ENCODE assay signal across 25 cellular contexts in the genomic region with DNA sequence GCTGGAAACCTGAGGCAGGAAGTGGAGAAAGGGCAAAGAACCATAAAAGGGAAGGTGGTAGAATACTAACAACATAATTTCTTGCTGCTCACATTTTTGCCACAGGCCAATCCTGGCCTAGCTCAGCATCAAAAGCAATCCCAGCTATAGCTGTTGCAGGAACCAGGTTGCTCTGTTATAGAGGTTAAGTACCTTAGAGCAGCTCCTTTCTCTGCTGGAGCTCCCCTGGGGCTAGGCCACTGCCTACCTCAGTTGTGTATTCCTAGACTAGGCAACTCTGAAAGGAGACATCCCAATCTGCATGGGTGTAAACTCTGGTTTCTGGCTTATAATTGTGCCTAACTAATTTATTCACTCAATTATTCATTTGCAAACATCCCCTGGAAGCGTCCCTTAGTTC.
A peak's percentile ranks its signal among the peaks of the same experiment; 100 is the strongest.
DNase-seq lines count a peak whose midpoint lies in the region; ATAC-seq, FAIRE-seq and TF ChIP-seq lines count a peak whose summit lies in the region.
"Had no signal": no experiment of that assay in that cellular context is flagged by ENCODE, and none has a peak within 500 bp of the region (broad histone marks: within the 10 kb centered on the region; RNA-seq: fewer than 3 reads in every experiment).

No MANE protein-coding gene starts in this region.

- H2AFZ ChIP-seq in DND-41 (ENCODE audit: low read depth, low read length) (no peak overlapping the region), GM23338 (no peak overlapping the region), astrocyte (ENCODE audit: low read depth, low read length) (no peak overlapping the region), osteoblast (ENCODE audit: low read length) (no peak overlapping the region)

- TF ChIP-seq CTCF in DND-41 (IDR thresholded peaks at IDR 0.05; ENCODE audit: borderline replicate concordance, extremely low read depth, low read length, poor library complexity, severe bottlenecking) (no peak), GM23338 (conservative IDR thresholded peaks at IDR 0.05; ENCODE audit: low read depth in 2 of 2) (no peak), astrocyte (IDR thresholded peaks at IDR 0.05; ENCODE audit: insufficient read depth, low read depth, low read length) (no peak), osteoblast (IDR thresholded peaks at IDR 0.05; ENCODE audit: extremely low read depth, low read depth, low read length) (no peak)

- H3K36me3 Mint-ChIP-seq in GM23338 (ENCODE audit: low read depth) (no peaks in the 10 kb centered on the region), astrocyte (ENCODE audit: low read depth, unreplicated experiment) (peaks cover 3% of the 10 kb centered on the region)
- H3K36me3 Mint-ChIP-seq: CD8-positive, alpha-beta T cell had no signal

- no peaks in the 10 kb centered on the region for H3F3A ChIP-seq in GM23338 (replicated peaks; ENCODE audit: low read depth)

- H3K9ac ChIP-seq in DND-41 (ENCODE audit: low read depth, low read length) = no peak overlapping the region
- no peak overlapping the region for H3K9ac ChIP-seq in astrocyte (ENCODE audit: low read length)
- H3K9ac ChIP-seq: BLaER1 had no signal

- no peak overlapping the region for H3K4me3 Mint-ChIP-seq in GM23338
- no peak overlapping the region for H3K4me3 Mint-ChIP-seq in astrocyte (ENCODE audit: unreplicated experiment)
- H3K4me3 Mint-ChIP-seq: CD4-positive, alpha-beta T cell; CD8-positive, alpha-beta T cell had no signal

- ATAC-seq in DND-41 (ENCODE audit: insufficient read depth, low read depth) = peak; percentile 45; the same call in 1 of the 3 replicates
- ATAC-seq in GM23338 = peak; percentile 72
- ATAC-seq in GM19452 (IDR thresholded peaks at IDR 0.05; ENCODE audit: unreplicated experiment) = no peak
- ATAC-seq: CD8-positive, alpha-beta T cell had no signal

- H4K20me1 ChIP-seq in DND-41 (ENCODE audit: insufficient read depth, low read length) (no peaks in the 10 kb centered on the region), GM23338 (replicated peaks; ENCODE audit: insufficient read depth) (no peaks in the 10 kb centered on the region), astrocyte (ENCODE audit: insufficient read depth, low read length) (no peaks in the 10 kb centered on the region), osteoblast (ENCODE audit: insufficient read depth, low read length) (no peaks in the 10 kb centered on the region)
- H4K20me1 ChIP-seq: BLaER1 had no signal

- peaks cover 5% of the 10 kb centered on the region for H3K27me3 Mint-ChIP-seq in GM23338 (ENCODE audit: insufficient read depth, low read depth, poor library complexity)
- no peaks in the 10 kb centered on the region for H3K27me3 Mint-ChIP-seq in astrocyte (ENCODE audit: low read depth, unreplicated experiment)

- DNase-seq in DND-41 (no peak), GM23338 (ENCODE audit: low spot score) (no peak), astrocyte (ENCODE audit: low read depth) (no peak), osteoblast (ENCODE audit: insufficient read length, low spot score, missing footprints) (peak; percentile 2), 8988T (no peak), NCI-H1048 (lab: John Stamatoyannopoulos, UW) (no peak), C1 segment of cervical spinal cord (lab: John Stamatoyannopoulos, UW) (no peak)
- DNase-seq: ACHN; BE2C; Caco-2; Calu3; CD4-positive, alpha-beta T cell; CD8-positive, alpha-beta T cell; DMS79 treated with DMSO at 0.1 percent for 48 hours; EL; GF-D8 had no signal

- H3K4me3 ChIP-seq in DND-41 (ENCODE audit: low read depth in 1 of 2, low read length in 2 of 2) (no peak overlapping the region), GM23338 (no peak overlapping the region), astrocyte (ENCODE audit: insufficient read depth, low read depth, low read length) (no peak overlapping the region), osteoblast (ENCODE audit: insufficient read depth, low read length) (no peak overlapping the region)
- H3K4me3 ChIP-seq: BLaER1 had no signal

- no peak overlapping the region for H3K27ac ChIP-seq in DND-41 (ENCODE audit: low read length)
- no peak overlapping the region for H3K27ac ChIP-seq in GM23338 (ENCODE audit: low read depth)
- no peak overlapping the region for H3K27ac ChIP-seq in astrocyte (ENCODE audit: low read depth, low read length)
- H3K27ac ChIP-seq in osteoblast (ENCODE audit: low read depth, low read length) = no peak overlapping the region
- H3K27ac ChIP-seq: 22Rv1, BLaER1, C4-2B had no signal

- no peaks in the 10 kb centered on the region for H3K79me2 ChIP-seq in DND-41 (ENCODE audit: insufficient read depth, low read length)
- no peaks in the 10 kb centered on the region for H3K79me2 ChIP-seq in GM23338 (replicated peaks; ENCODE audit: insufficient read depth)
- H3K79me2 ChIP-seq in astrocyte (ENCODE audit: insufficient read depth, low read length) = no peaks in the 10 kb centered on the region
- H3K79me2 ChIP-seq in osteoblast (ENCODE audit: insufficient read depth, low read length) = no peaks in the 10 kb centered on the region

- no peaks in the 10 kb centered on the region for H3K27me3 ChIP-seq in DND-41 (ENCODE audit: insufficient read depth, low read length, poor library complexity)
- H3K27me3 ChIP-seq in GM23338 (ENCODE audit: insufficient read depth) = no peaks in the 10 kb centered on the region
- H3K27me3 ChIP-seq in astrocyte (ENCODE audit: insufficient read depth, low read length) = no peaks in the 10 kb centered on the region
- H3K27me3 ChIP-seq in osteoblast (ENCODE audit: insufficient read depth, low read length) = no peaks in the 10 kb centered on the region
- H3K27me3 ChIP-seq: BE2C, BLaER1 had no signal

- H3K4me1 Mint-ChIP-seq in GM23338 (no peaks in the 10 kb centered on the region; the same call in 2 of the 3 replicates), astrocyte (ENCODE audit: low read depth, unreplicated experiment) (peaks cover 7% of the 10 kb centered on the region)

- peak; percentile 74 for FAIRE-seq in astrocyte (lab: Jason Lieb, UNC)
- FAIRE-seq: A204.1, D721Med, G401.6, GM12891, GM19239 had no signal

- H3K9me3 Mint-ChIP-seq in GM23338 (no peaks in the 10 kb centered on the region), astrocyte (ENCODE audit: unreplicated experiment) (peaks cover 2% of the 10 kb centered on the region)
- H3K9me3 Mint-ChIP-seq: CD4-positive, alpha-beta T cell; CD8-positive, alpha-beta T cell had no signal

- H3K9me2 ChIP-seq in GM23338 (ENCODE audit: insufficient read depth) = peaks cover 3% of the 10 kb centered on the region; the same call in 1 of the 2 replicates

- H3K9me3 ChIP-seq in DND-41 (ENCODE audit: insufficient read depth, low read length, severe bottlenecking) = no peaks in the 10 kb centered on the region
- no peaks in the 10 kb centered on the region for H3K9me3 ChIP-seq in astrocyte (ENCODE audit: insufficient read depth, low read depth, low read length)
- H3K9me3 ChIP-seq in osteoblast (ENCODE audit: low read depth, low read length) = no peaks in the 10 kb centered on the region
- H3K9me3 ChIP-seq: BE2C, BLaER1, Caco-2 had no signal

- H3K4me1 ChIP-seq in DND-41 (ENCODE audit: insufficient read depth, low read length) (no peaks in the 10 kb centered on the region), GM23338 (ENCODE audit: insufficient read depth) (no peaks in the 10 kb centered on the region), astrocyte (ENCODE audit: insufficient read depth, low read length) (no peaks in the 10 kb centered on the region), osteoblast (ENCODE audit: insufficient read depth, low read length) (no peaks in the 10 kb centered on the region)
- H3K4me1 ChIP-seq: BE2C, BLaER1, Caco-2 had no signal

- H3K27ac Mint-ChIP-seq in GM23338 = no peak overlapping the region
- H3K27ac Mint-ChIP-seq in astrocyte (ENCODE audit: unreplicated experiment) = no peak overlapping the region
- H3K27ac Mint-ChIP-seq: CD4-positive, alpha-beta T cell; CD8-positive, alpha-beta T cell had no signal

- H3K4me2 ChIP-seq in DND-41 (ENCODE audit: insufficient read depth, low read length) (no peak overlapping the region), GM23338 (no peak overlapping the region), astrocyte (ENCODE audit: low read length) (no peak overlapping the region), osteoblast (ENCODE audit: insufficient read depth, low read length) (no peak overlapping the region)
- H3K4me2 ChIP-seq: BLaER1 had no signal

- H3K36me3 ChIP-seq in DND-41 (ENCODE audit: insufficient read depth, low read length) (no peaks in the 10 kb centered on the region), GM23338 (ENCODE audit: insufficient read depth) (no peaks in the 10 kb centered on the region), astrocyte (ENCODE audit: insufficient read depth, low read length) (no peaks in the 10 kb centered on the region), osteoblast (ENCODE audit: insufficient read depth, low read length) (no peaks in the 10 kb centered on the region)
- H3K36me3 ChIP-seq: BE2C, BLaER1 had no signal

TF ChIP-seq in GM23338, 12 proteins besides CTCF, POLR2A, EP300 and RAD21:
- no peak for TF ChIP-seq EZH2phosphoT487 (IDR thresholded peaks at IDR 0.05; ENCODE audit: unreplicated experiment)
- TF ChIP-seq POLR2AphosphoS5 (IDR thresholded peaks at IDR 0.05; ENCODE audit: low read depth) = no peak
- TF ChIP-seq JUNB (IDR thresholded peaks at IDR 0.05; ENCODE audit: unreplicated experiment) = no peak
- TF ChIP-seq ZNF114 (CRISPR knock-in tag; IDR thresholded peaks at IDR 0.05) = no peak
- TF ChIP-seq EZH2 (IDR thresholded peaks at IDR 0.05; ENCODE audit: low read depth, unreplicated experiment) = no peak
- no peak for TF ChIP-seq ZNF331 (CRISPR knock-in tag; IDR thresholded peaks at IDR 0.05; ENCODE audit: low read depth)
TF ChIP-seq in GM23338: peak in this region for 0.
